ENCODE assay signal across 16 cellular contexts in the genomic region with DNA sequence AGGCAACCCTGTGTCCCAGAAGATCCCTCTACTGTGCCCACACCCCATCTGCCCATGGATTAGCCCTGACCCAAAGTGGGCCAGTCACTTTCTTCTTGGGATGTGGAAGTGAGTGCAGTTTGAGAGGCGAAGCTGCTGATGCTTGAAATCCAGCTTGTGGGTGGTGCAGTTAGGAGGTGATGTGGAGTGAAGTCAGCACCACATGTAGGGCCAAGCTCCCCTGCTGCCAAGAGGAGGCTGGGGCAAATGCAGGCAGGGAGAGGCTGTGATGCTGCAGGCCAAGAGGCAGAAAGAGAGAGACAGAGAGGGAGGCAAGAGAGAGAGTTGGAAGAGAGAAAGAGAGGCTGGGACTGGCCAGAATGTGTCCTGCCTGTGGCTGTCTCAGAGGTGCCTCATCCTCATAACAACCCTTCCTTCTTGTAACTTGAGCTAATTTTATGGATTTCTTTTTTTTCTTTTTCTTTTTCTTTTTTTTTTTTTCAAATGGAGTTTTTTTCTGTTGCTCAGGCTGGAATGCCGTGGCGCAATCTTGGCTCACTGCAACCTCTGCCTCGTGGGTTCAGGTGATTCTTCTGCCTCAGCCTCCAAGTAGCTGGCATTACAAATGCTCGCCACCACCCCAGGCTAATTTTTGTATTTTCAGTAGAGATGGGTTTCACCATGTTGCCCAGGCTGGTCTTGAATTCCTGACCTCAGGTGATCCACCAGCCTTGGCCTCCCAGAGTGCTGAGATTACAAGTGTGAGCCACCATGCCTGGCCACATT. TPM values are rescaled to one million over a fixed set of nuclear protein-coding genes. Genes with fewer than 3 reads are reported as not detected.
A peak's percentile ranks its signal among the peaks of the same experiment; 100 is the strongest.
DNase-seq lines count a peak whose midpoint lies in the region; ATAC-seq, FAIRE-seq and TF ChIP-seq lines count a peak whose summit lies in the region.
"Had no signal": no experiment of that assay in that cellular context is flagged by ENCODE, and none has a peak within 500 bp of the region (broad histone marks: within the 10 kb centered on the region; RNA-seq: fewer than 3 reads in every experiment).

No MANE protein-coding gene starts in this region.

- H3K36me3 ChIP-seq in keratinocyte (ENCODE audit: control insufficient read depth in 2 of 2, extremely low read depth in 1 of 2, insufficient read depth in 2 of 2, low read length in 2 of 2) = no peaks in the 10 kb centered on the region

- H3K79me2 ChIP-seq in keratinocyte (ENCODE audit: control insufficient read depth, insufficient read depth, low read length) = no peaks in the 10 kb centered on the region

- peaks cover 1% of the 10 kb centered on the region for H3K9me3 ChIP-seq in keratinocyte (ENCODE audit: control insufficient read depth, low read depth, low read length)
- H3K9me3 ChIP-seq: psoas muscle had no signal

- no peaks in the 10 kb centered on the region for H3K9me1 ChIP-seq in keratinocyte (ENCODE audit: control insufficient read depth, extremely low read depth, insufficient read depth, low read length)

- H3K4me3 ChIP-seq in keratinocyte (ENCODE audit: control insufficient read depth in 2 of 3, extremely low read depth in 1 of 3, insufficient read depth in 2 of 3, low read depth in 1 of 3, low read length in 3 of 3) = no peak overlapping the region
- H3K4me3 ChIP-seq: GM12878, psoas muscle had no signal

- DNase-seq in Daoy (ENCODE audit: low read depth) (peak; percentile 24), HCEC 1CT (peak; percentile 32), astrocyte of the hippocampus (ENCODE audit: low read depth, low spot score) (peak; percentile 29), keratinocyte (ENCODE audit: low read depth, low spot score) (no peak), ecto neural progenitor cell (ENCODE audit: low spot score) (no peak)
- DNase-seq in stimulated activated CD4-positive, alpha-beta T cell treated with anti-CD3 and anti-CD28 coated beads, Interleukin-4, amount 100 ng/mL, for 4 hours = no peak
- DNase-seq: activated naive CD4-positive, alpha-beta T cell; DND-41; NCI-H1417 treated with DMSO at 0.1 percent for 48 hours; NCI-H446; psoas muscle; SIG-M5 had no signal

- no peaks in the 10 kb centered on the region for H4K20me1 ChIP-seq in keratinocyte (ENCODE audit: control insufficient read depth, extremely low read depth, insufficient read depth, low read length)

- H3K9ac ChIP-seq in keratinocyte (ENCODE audit: control insufficient read depth, extremely low read depth, insufficient read depth, low read length) = no peak overlapping the region
- H3K9ac ChIP-seq: KMS-11 had no signal

- H3K27ac ChIP-seq in keratinocyte (ENCODE audit: control insufficient read depth, insufficient read depth, low read length) = peak overlapping the region; percentile 50
- H3K27ac ChIP-seq: KMS-11, psoas muscle had no signal

- TF ChIP-seq CTCF in keratinocyte (optimal IDR thresholded peaks at IDR 0.05 in 1 of 3, IDR thresholded peaks at IDR 0.05 in 1 of 3, conservative IDR thresholded peaks at IDR 0.05 in 1 of 3; ENCODE audit: extremely low read depth in 1 of 3, insufficient read depth in 2 of 3, low read length in 3 of 3) = no peak

- H2AFZ ChIP-seq in keratinocyte (ENCODE audit: control insufficient read depth, low read length) = no peak overlapping the region

- ATAC-seq in GM19395 (IDR thresholded peaks at IDR 0.05; ENCODE audit: unreplicated experiment) = no peak
- ATAC-seq: GM12878, psoas muscle had no signal

- FAIRE-seq in keratinocyte (lab: Jason Lieb, UNC) = no peak
- FAIRE-seq: GM12878, TTC549 had no signal

- dilution Hi-C loops in keratinocyte (cut with MboI; ENCODE audit: extremely low pct_ligation_motif_present, low sequenced_read_pairs) = no loop called here

- peaks cover 20% of the 10 kb centered on the region for H3K4me1 ChIP-seq in keratinocyte (ENCODE audit: control insufficient read depth, extremely low read depth, insufficient read depth, low read length)

- no peak overlapping the region for H3K4me2 ChIP-seq in keratinocyte (ENCODE audit: control insufficient read depth, extremely low read depth, insufficient read depth, low read depth, low read length)
- H3K4me2 ChIP-seq: KMS-11 had no signal

- H3K27me3 ChIP-seq in keratinocyte (ENCODE audit: control insufficient read depth, extremely low read depth, insufficient read depth, low read length) = no peaks in the 10 kb centered on the region

RNA-seq across cellular contexts. Expression of a gene that starts 35.3 kb away (rescaled TPM):
- 72.1 and 76.8 TPM in 2 replicates for total RNA-seq in Daoy (2014; rRNA removed; shearing (Covaris generic))
- polyA plus RNA-seq in keratinocyte = 77.1 to 120 TPM (median 77.7 TPM) in 3 replicates
- 98.7 TPM for polyA plus RNA-seq in keratinocyte (2011; ENCODE audit: low read depth)
- polyA plus RNA-seq in keratinocyte (2011; cell fraction: cytosol; rRNA removed) = 60.1 and 121 TPM in 2 replicates
- polyA plus RNA-seq in keratinocyte (2011; cell fraction: nucleus; rRNA removed) = 91.8 and 105 TPM in 2 replicates
- polyA plus RNA-seq in keratinocyte (2012; ENCODE audit: low replicate concordance) = 75.0 and 81.2 TPM in 2 replicates
- 59.3 to 159 TPM (median 79.1 TPM) in 3 replicates for polyA minus RNA-seq in keratinocyte
- 87.7 TPM for polyA minus RNA-seq in keratinocyte (2011; cell fraction: cytosol; rRNA and poly(A)+ RNA removed)
- polyA minus RNA-seq in keratinocyte (2011; cell fraction: nucleus; rRNA and poly(A)+ RNA removed) = 67.4 and 142 TPM in 2 replicates

Comparison
In these comparisons a context has a peak if more than half of its experiments do, and no peak if none do; other contexts are left out.
1. DNase-seq: peak in Daoy (single experiment), HCEC 1CT (single experiment) and astrocyte of the hippocampus (single experiment); none in keratinocyte (single experiment), stimulated activated CD4-positive, alpha-beta T cell treated with anti-CD3 and anti-CD28 coated beads, Interleukin-4, amount 100 ng/mL, for 4 hours (0 of 2) and ecto neural progenitor cell (single experiment).